Comparison of ENCODE assay signal across 6 cellular contexts in genomic region chr4:112830753-112831386, GRCh38.
"Had no signal": no experiment of that assay in that cellular context is flagged by ENCODE, and none has a peak within 500 bp of the region (broad histone marks: within the 10 kb centered on the region; RNA-seq: fewer than 3 reads in every experiment).

No MANE protein-coding gene starts in this region.

- ATAC-seq: HepG2, K562 had no signal

- H3K27ac ChIP-seq: HL-60 had no signal

- FAIRE-seq: HepG2, HTR-8/SVneo, K562 had no signal

- DNase-seq: IMR-90, KBM-7 had no signal

- H3K4me3 ChIP-seq: K562 had no signal
